In the genomic region with DNA sequence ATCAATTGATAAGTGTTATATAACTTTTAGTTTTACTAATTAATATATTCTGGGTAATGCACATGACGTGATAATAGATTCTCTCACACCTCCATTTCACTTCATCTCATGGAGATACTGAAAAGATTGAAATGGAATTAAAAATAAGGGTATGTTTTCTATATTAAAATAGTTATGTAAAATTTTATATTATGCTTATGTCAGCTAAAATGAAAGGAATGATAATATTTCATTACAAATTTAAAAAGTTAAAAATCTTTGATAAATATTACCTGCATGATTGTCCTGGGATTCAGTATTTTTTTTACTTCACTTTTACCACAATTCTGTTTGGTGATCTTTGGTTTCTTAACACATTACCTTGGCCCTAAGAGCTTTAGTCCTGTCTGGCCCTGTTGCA, we compare ENCODE assay signal across 30 cellular contexts.
"Had no signal": no experiment of that assay in that cellular context is flagged by ENCODE, and none has a peak within 500 bp of the region (broad histone marks: within the 10 kb centered on the region; RNA-seq: fewer than 3 reads in every experiment).

No MANE protein-coding gene starts in this region.

- H3K9me3 Mint-ChIP-seq: nephron progenitor cell, neural progenitor cell had no signal

- FAIRE-seq: islet of Langerhans had no signal

- H2AFZ ChIP-seq: neural progenitor cell, parathyroid adenoma had no signal

- H3K4me3 Mint-ChIP-seq: immature natural killer cell; mesothelial cell of epicardium; naive B cell; natural killer cell; nephron progenitor cell; neural progenitor cell; stimulated activated naive B cell treated with anti-CD40 and anti-IgM and Interleukin-4, amounts not matched to agents 10 μg/mL and 1 μg/mL and 100 μg/mL, for 72 hours had no signal

- H3K27ac Mint-ChIP-seq: immature natural killer cell; mesothelial cell of epicardium; naive B cell; natural killer cell; nephron progenitor cell; neural progenitor cell; progenitor cell of endocrine pancreas; stimulated activated naive B cell treated with anti-CD40 and anti-IgM and Interleukin-4, amounts not matched to agents 10 μg/mL and 1 μg/mL and 100 μg/mL, for 72 hours had no signal

- H3K36me3 Mint-ChIP-seq: mesothelial cell of epicardium; naive B cell; natural killer cell; neural progenitor cell; stimulated activated naive B cell treated with anti-CD40 and anti-IgM and Interleukin-4, amounts not matched to agents 10 μg/mL and 1 μg/mL and 100 μg/mL, for 72 hours had no signal

- H3K36me3 ChIP-seq: left ventricle myocardium inferior, neural progenitor cell, neutrophil, right atrium auricular region, stomach, thyroid gland, transverse colon, upper lobe of left lung, vagina had no signal

- H3K9ac ChIP-seq: neural progenitor cell, parathyroid adenoma had no signal

- H3K9me3 ChIP-seq: neutrophil, right atrium auricular region, testis, thyroid gland, transverse colon, upper lobe of left lung, vagina had no signal

- H3K27me3 ChIP-seq: neural progenitor cell, neutrophil, right atrium auricular region, stomach, testis, thyroid gland, transverse colon, upper lobe of left lung, vagina had no signal

- H3K27me3 Mint-ChIP-seq: naive B cell; progenitor cell of endocrine pancreas; stimulated activated naive B cell treated with anti-CD40 and anti-IgM and Interleukin-4, amounts not matched to agents 10 μg/mL and 1 μg/mL and 100 μg/mL, for 72 hours had no signal

- H3K4me2 ChIP-seq: neural progenitor cell had no signal

- H3K4me3 ChIP-seq: left ventricle myocardium inferior, lung, neural progenitor cell, right atrium auricular region, skin epidermis, stomach, testis, thyroid gland, transverse colon, upper lobe of left lung, vagina had no signal

- H3K4me1 Mint-ChIP-seq: immature natural killer cell; mesothelial cell of epicardium; naive B cell; natural killer cell; nephron progenitor cell; neural progenitor cell; stimulated activated naive B cell treated with anti-CD40 and anti-IgM and Interleukin-4, amounts not matched to agents 10 μg/mL and 1 μg/mL and 100 μg/mL, for 72 hours had no signal

- ATAC-seq: natural killer cell; sciatic nerve; stimulated activated naive B cell treated with anti-CD40 and anti-IgM and Interleukin-4, amounts not matched to agents 10 μg/mL and 1 μg/mL and 100 μg/mL, for 72 hours; stimulated activated naive CD8-positive, alpha-beta T cell treated with anti-CD3 and anti-CD28 coated beads, Interleukin-15, Interleukin-2, amounts not matched to agents 100 U/mL and 50 U/mL, for 24 hours had no signal

- H3K27ac ChIP-seq: left ventricle myocardium inferior, neural progenitor cell, neutrophil, parathyroid adenoma, right atrium auricular region, skin epidermis, stomach, testis, thyroid gland, transverse colon, upper lobe of left lung, vagina had no signal

- H3K4me1 ChIP-seq: left ventricle myocardium inferior, neural progenitor cell, parathyroid adenoma, right atrium auricular region, stomach, testis, thyroid gland, transverse colon, upper lobe of left lung, vagina had no signal

- H3K79me2 ChIP-seq: parathyroid adenoma had no signal

- DNase-seq: hypothalamus; immature natural killer cell; left ventricle myocardium inferior; mesendoderm; naive B cell; natural killer cell; nephron progenitor cell; occipital lobe; stimulated activated CD4-positive, alpha-beta T cell treated with anti-CD3 and anti-CD28 coated beads, Interleukin-12 subunit alpha, Interleukin-12 subunit beta, amount 100 ng/mL, for 4 hours; stimulated activated CD4-positive, alpha-beta T cell treated with anti-CD3 and anti-CD28 coated beads, Interleukin-15, amount 100 ng/mL, for 24 hours; stimulated activated CD4-positive, alpha-beta T cell treated with anti-CD3 and anti-CD28 coated beads, Interleukin-2, amount 100 ng/mL, for 24 hours; stimulated activated CD4-positive, alpha-beta T cell treated with anti-CD3 and anti-CD28 coated beads, Interleukin-4, amount 100 ng/mL, for 1 hour; stimulated activated naive B cell treated with anti-CD40 and anti-IgM and Interleukin-4, amounts not matched to agents 10 μg/mL and 1 μg/mL and 100 μg/mL, for 72 hours; stimulated activated naive CD8-positive, alpha-beta T cell treated with anti-CD3 and anti-CD28 coated beads, Interleukin-15, Interleukin-2, amounts not matched to agents 100 U/mL and 50 U/mL, for 24 hours; stomach; testis; thyroid gland; transverse colon; upper lobe of left lung had no signal
